Comparison of ENCODE assay signal across 11 cellular contexts in genomic region chr9:22084336-22085035, GRCh38.
DNase-seq lines count a peak whose midpoint lies in the region; ATAC-seq and TF ChIP-seq lines count a peak whose summit lies in the region.
"Had no signal": no experiment of that assay in that cellular context is flagged by ENCODE, and none has a peak within 500 bp of the region (broad histone marks: within the 10 kb centered on the region; RNA-seq: fewer than 3 reads in every experiment).

No MANE protein-coding gene starts in this region.

- H3K4me3 ChIP-seq in colonic mucosa (no peak overlapping the region), mucosa of descending colon (no peak overlapping the region), MG63 (no peak overlapping the region)
- H3K4me3 ChIP-seq: neural progenitor cell had no signal

- peaks cover 24% of the 10 kb centered on the region for H3K4me1 Mint-ChIP-seq in activated naive CD8-positive, alpha-beta T cell treated with anti-CD3 and anti-CD28 coated beads, Interleukin-2, amount 50 U/mL, for 24 hours

- no peak overlapping the region for H3K4me3 Mint-ChIP-seq in activated naive CD8-positive, alpha-beta T cell treated with anti-CD3 and anti-CD28 coated beads, Interleukin-2, amount 50 U/mL, for 24 hours
- H3K4me3 Mint-ChIP-seq: neural progenitor cell had no signal

- H3K9ac ChIP-seq in colonic mucosa (ENCODE audit: low read depth in 2 of 2, low read length in 2 of 2), result no peak overlapping the region
- H3K9ac ChIP-seq: neural progenitor cell had no signal

- in situ Hi-C loops in Caki2 (cut with HindIII; ENCODE audit: low pct_unique_long_range_greater_than_20kb, low sequenced_read_pairs), result no loop called here

- intact Hi-C loops in colonic mucosa (cut with DNase I) (no loop called here), mucosa of descending colon (cut with DNase I, micrococcal nuclease) (no loop called here)

- peak; percentile 80 for DNase-seq in Caki2 (ENCODE audit: low read depth)
- DNase-seq in M059J (ENCODE audit: low read depth), result peak; percentile 97
- DNase-seq in colonic mucosa, result no peak
- DNase-seq in mucosa of descending colon, result no peak
- DNase-seq in MG63, result no peak
- DNase-seq in NCI-H748 treated with DMSO at 0.1 percent for 48 hours (lab: John Stamatoyannopoulos, UW), result no peak
- no peak for DNase-seq in activated naive CD8-positive, alpha-beta T cell treated with anti-CD3 and anti-CD28 coated beads, Interleukin-2, amount 50 U/mL, for 24 hours
- DNase-seq: activated CD8-positive, alpha-beta memory T cell treated with anti-CD3 and anti-CD28 coated beads, Interleukin-2, amount 50 U/mL, for 4 hours had no signal

- H3K27me3 ChIP-seq in colonic mucosa (no peaks in the 10 kb centered on the region), MG63 (no peaks in the 10 kb centered on the region)
- H3K27me3 ChIP-seq: neural progenitor cell had no signal

- H3K36me3 Mint-ChIP-seq in activated naive CD8-positive, alpha-beta T cell treated with anti-CD3 and anti-CD28 coated beads, Interleukin-2, amount 50 U/mL, for 24 hours (ENCODE audit: low read depth), result no peaks in the 10 kb centered on the region
- H3K36me3 Mint-ChIP-seq: neural progenitor cell had no signal

- H3K27me3 Mint-ChIP-seq in activated naive CD8-positive, alpha-beta T cell treated with anti-CD3 and anti-CD28 coated beads, Interleukin-2, amount 50 U/mL, for 24 hours, result peaks cover 10% of the 10 kb centered on the region

- H3K27ac Mint-ChIP-seq in activated naive CD8-positive, alpha-beta T cell treated with anti-CD3 and anti-CD28 coated beads, Interleukin-2, amount 50 U/mL, for 24 hours, result no peak overlapping the region
- H3K27ac Mint-ChIP-seq: neural progenitor cell had no signal

- no peaks in the 10 kb centered on the region for H3K9me3 Mint-ChIP-seq in activated naive CD8-positive, alpha-beta T cell treated with anti-CD3 and anti-CD28 coated beads, Interleukin-2, amount 50 U/mL, for 24 hours

- H3K9me3 ChIP-seq in colonic mucosa, result no peaks in the 10 kb centered on the region
- H3K9me3 ChIP-seq in mucosa of descending colon, result no peaks in the 10 kb centered on the region
- H3K9me3 ChIP-seq in MG63, result no peaks in the 10 kb centered on the region

- H3K36me3 ChIP-seq in colonic mucosa, result no peaks in the 10 kb centered on the region
- H3K36me3 ChIP-seq in mucosa of descending colon (ENCODE audit: low read depth), result no peaks in the 10 kb centered on the region
- no peaks in the 10 kb centered on the region for H3K36me3 ChIP-seq in MG63
- H3K36me3 ChIP-seq: neural progenitor cell had no signal

- H3K27ac ChIP-seq in colonic mucosa, result peak overlapping the region; percentile 53
- H3K27ac ChIP-seq: neural progenitor cell had no signal

- peak; percentile 40 for ATAC-seq in mucosa of descending colon
- no peak for ATAC-seq in HG02642 (IDR thresholded peaks at IDR 0.05; ENCODE audit: poor library complexity, unreplicated experiment)
- ATAC-seq in activated naive CD8-positive, alpha-beta T cell treated with anti-CD3 and anti-CD28 coated beads, Interleukin-2, amount 50 U/mL, for 24 hours, result no peak
- ATAC-seq: Panc1 had no signal

- no peaks in the 10 kb centered on the region for H3K4me1 ChIP-seq in colonic mucosa
- peaks cover 16% of the 10 kb centered on the region for H3K4me1 ChIP-seq in mucosa of descending colon (ENCODE audit: low read depth)
- H3K4me1 ChIP-seq: neural progenitor cell had no signal

- TF ChIP-seq CTCF in colonic mucosa (IDR thresholded peaks at IDR 0.05), result no peak
- no peak for TF ChIP-seq CTCF in mucosa of descending colon (IDR thresholded peaks at IDR 0.05)

Comparison
In these comparisons a context has a peak if more than half of its experiments do, and no peak if none do; other contexts are left out.
1. DNase-seq: peak in Caki2 (single experiment) and M059J (single experiment); none in colonic mucosa (single experiment), mucosa of descending colon (0 of 3), MG63 (single experiment), NCI-H748 treated with DMSO at 0.1 percent for 48 hours (single experiment) and activated naive CD8-positive, alpha-beta T cell treated with anti-CD3 and anti-CD28 coated beads, Interleukin-2, amount 50 U/mL, for 24 hours (single experiment).